ENCODE assay signal across 1 cellular context in genomic region chr19:17202249-17202648, GRCh38.
A peak's percentile ranks its signal among the peaks of the same experiment; 100 is the strongest.
TF ChIP-seq lines count a peak whose summit lies in the region.

No MANE protein-coding gene starts in this region.

TF ChIP-seq in HEK293, 187 proteins besides CTCF, POLR2A, EP300 and RAD21 (continued from another document):
- TF ChIP-seq, protein P1, sequence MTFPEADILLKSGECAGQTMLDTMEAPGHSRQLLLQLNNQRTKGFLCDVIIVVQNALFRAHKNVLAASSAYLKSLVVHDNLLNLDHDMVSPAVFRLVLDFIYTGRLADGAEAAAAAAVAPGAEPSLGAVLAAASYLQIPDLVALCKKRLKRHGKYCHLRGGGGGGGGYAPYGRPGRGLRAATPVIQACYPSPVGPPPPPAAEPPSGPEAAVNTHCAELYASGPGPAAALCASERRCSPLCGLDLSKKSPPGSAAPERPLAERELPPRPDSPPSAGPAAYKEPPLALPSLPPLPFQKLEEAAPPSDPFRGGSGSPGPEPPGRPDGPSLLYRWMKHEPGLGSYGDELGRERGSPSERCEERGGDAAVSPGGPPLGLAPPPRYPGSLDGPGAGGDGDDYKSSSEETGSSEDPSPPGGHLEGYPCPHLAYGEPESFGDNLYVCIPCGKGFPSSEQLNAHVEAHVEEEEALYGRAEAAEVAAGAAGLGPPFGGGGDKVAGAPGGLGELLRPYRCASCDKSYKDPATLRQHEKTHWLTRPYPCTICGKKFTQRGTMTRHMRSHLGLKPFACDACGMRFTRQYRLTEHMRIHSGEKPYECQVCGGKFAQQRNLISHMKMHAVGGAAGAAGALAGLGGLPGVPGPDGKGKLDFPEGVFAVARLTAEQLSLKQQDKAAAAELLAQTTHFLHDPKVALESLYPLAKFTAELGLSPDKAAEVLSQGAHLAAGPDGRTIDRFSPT (tag by site-specific recombination; IDR thresholded peaks at IDR 0.05) = peak; percentile 98
- no peak for TF ChIP-seq ZNF768 (tag by site-specific recombination; IDR thresholded peaks at IDR 0.05)
